29 cellular contexts compared by ENCODE assay signal in genomic region chr9:14731294-14731981, GRCh38. TPM values are rescaled to one million over a fixed set of nuclear protein-coding genes. Genes with fewer than 3 reads are reported as not detected.
"Had no signal": no experiment of that assay in that cellular context is flagged by ENCODE, and none has a peak within 500 bp of the region (broad histone marks: within the 10 kb centered on the region; RNA-seq: fewer than 3 reads in every experiment).

No MANE protein-coding gene starts in this region.

- H3K9me3 ChIP-seq: colonic mucosa, esophagus muscularis mucosa, gastroesophageal sphincter, heart left ventricle, left lung, lower lobe of right lung had no signal

- H3K27ac ChIP-seq: colonic mucosa, esophagus muscularis mucosa, foreskin keratinocyte, gastroesophageal sphincter, heart left ventricle, left lung, lower lobe of right lung had no signal

- H3K36me3 ChIP-seq: colonic mucosa, esophagus muscularis mucosa, gastroesophageal sphincter, left lung, lower lobe of right lung had no signal

- ATAC-seq: effector memory CD8-positive, alpha-beta T cell; foreskin keratinocyte; gastroesophageal sphincter; heart left ventricle; left cardiac atrium; left lung; lower lobe of right lung; naive thymus-derived CD4-positive, alpha-beta T cell had no signal

- H3K27me3 ChIP-seq: colonic mucosa, esophagus muscularis mucosa, gastroesophageal sphincter, heart left ventricle, left lung had no signal

- H3K4me3 ChIP-seq: colonic mucosa, esophagus muscularis mucosa, gastroesophageal sphincter, heart left ventricle, left lung, lower lobe of right lung had no signal

- H3K4me1 ChIP-seq: colonic mucosa, esophagus muscularis mucosa, foreskin keratinocyte, gastroesophageal sphincter, heart left ventricle, left lung, lower lobe of right lung had no signal

- DNase-seq: cerebellar nuclear complex; colonic mucosa; cortex of kidney; effector CD8-positive, alpha-beta T cell; effector memory CD8-positive, alpha-beta T cell; foreskin keratinocyte; heart left ventricle; hippocampal formation; left cardiac atrium; lower lobe of right lung; mesenchymal stem cell; midbrain; naive thymus-derived CD4-positive, alpha-beta T cell had no signal

RNA-seq across cellular contexts. Expression of gene CER1, which starts 8.9 kb away (rescaled TPM):
- total RNA-seq: chondrocyte; colonic mucosa; dermis microvascular lymphatic vessel endothelial cell; endothelial cell of umbilical vein; epithelial cell of proximal tubule; esophagus muscularis mucosa; fibroblast of villous mesenchyme; foreskin keratinocyte; frontal cortex; gastroesophageal sphincter; heart left ventricle; kidney epithelial cell; left cardiac atrium; left lung; lower leg skin; lower lobe of right lung; lung microvascular endothelial cell; mononuclear cell; mucosa of gallbladder; naive thymus-derived CD4-positive, alpha-beta T cell had no signal
- polyA plus RNA-seq: esophagus; foreskin keratinocyte; heart left ventricle; keratinocyte; naive thymus-derived CD4-positive, alpha-beta T cell had no signal
